ENCODE assay signal across 28 cellular contexts in the genomic region with DNA sequence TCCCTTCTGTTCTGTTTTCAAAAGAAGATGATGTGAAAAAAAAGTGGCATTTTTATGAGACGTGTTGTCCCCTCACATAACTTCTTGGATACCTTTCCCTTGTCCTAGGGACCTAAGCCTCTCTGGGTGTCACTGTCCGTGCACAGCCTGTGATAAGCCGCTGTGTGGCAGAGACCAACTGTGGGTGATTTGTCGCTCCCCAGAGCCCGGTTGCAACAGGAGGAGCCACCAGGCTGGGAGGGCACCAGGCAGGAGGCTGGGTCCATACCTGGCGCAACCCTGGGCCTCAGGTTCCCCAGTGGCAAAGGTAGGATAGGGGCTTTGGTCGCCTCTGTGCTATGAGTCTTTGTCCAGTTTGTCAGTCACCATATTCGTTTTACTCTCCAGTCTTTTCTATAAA.
"Had no signal": no experiment of that assay in that cellular context is flagged by ENCODE, and none has a peak within 500 bp of the region (broad histone marks: within the 10 kb centered on the region; RNA-seq: fewer than 3 reads in every experiment).

No MANE protein-coding gene starts in this region.

- H3K4me3 Mint-ChIP-seq: activated CD4-positive, alpha-beta memory T cell treated with anti-CD3 and anti-CD28 coated beads for 36 hours; activated CD4-positive, alpha-beta T cell treated with anti-CD3 and anti-CD28 coated beads, Interleukin-2, amount 10 ng/mL, durations not matched to agents 24 days and 14 days; activated naive CD4-positive, alpha-beta T cell treated with anti-CD3 and anti-CD28 coated beads, Interleukin-2, amount 50 U/mL, for 24 hours; activated naive CD8-positive, alpha-beta T cell treated with anti-CD3 and anti-CD28 coated beads, Interleukin-2, amount 50 U/mL, for 24 hours; activated T-cell treated with anti-CD3 and anti-CD28 coated beads, Interleukin-2, amount 50 U/mL, for 24 hours; activated T-helper 17 cell treated with anti-CD3 and anti-CD28 coated beads, Interleukin-2, amount 50 U/mL, for 72 hours; dendritic cell treated with granulocyte-macrophage colony-stimulating factor and Interleukin-4, amounts not matched to agents 40 ng/mL and 50 ng/mL, for 4 days; nephron; stimulated activated effector memory CD8-positive, alpha-beta T cell treated with anti-CD3 and anti-CD28 coated beads, Interleukin-12 subunit alpha, Interleukin-12 subunit beta, amount 100 ng/mL, for 72 hours; stimulated activated naive CD8-positive, alpha-beta T cell treated with anti-CD3 and anti-CD28 coated beads, Interleukin-15, Interleukin-2, amounts not matched to agents 100 ng/mL and 50 ng/mL, for 24 hours had no signal

- H3K9me3 ChIP-seq: breast epithelium, esophagus muscularis mucosa, heart right ventricle, left ventricle myocardium inferior, mucosa of descending colon, ovary, right lobe of liver had no signal

- H3K36me3 ChIP-seq: breast epithelium, esophagus muscularis mucosa, heart right ventricle, left ventricle myocardium inferior, ovary, right lobe of liver, WERI-Rb-1 had no signal

- H3K4me1 Mint-ChIP-seq: activated CD4-positive, alpha-beta T cell treated with anti-CD3 and anti-CD28 coated beads, Interleukin-2, amount 10 ng/mL, durations not matched to agents 24 days and 14 days; activated naive CD4-positive, alpha-beta T cell treated with anti-CD3 and anti-CD28 coated beads, Interleukin-2, amount 50 U/mL, for 24 hours; activated naive CD8-positive, alpha-beta T cell treated with anti-CD3 and anti-CD28 coated beads, Interleukin-2, amount 50 U/mL, for 24 hours; activated T-helper 17 cell treated with anti-CD3 and anti-CD28 coated beads, Interleukin-2, amount 50 U/mL, for 72 hours had no signal

- H3K27me3 ChIP-seq: breast epithelium, esophagus muscularis mucosa, foreskin keratinocyte, heart right ventricle, ovary, right lobe of liver had no signal

- H3K27ac ChIP-seq: breast epithelium, esophagus muscularis mucosa, foreskin keratinocyte, heart right ventricle, left ventricle myocardium inferior, ovary, right lobe of liver, skin epidermis, WERI-Rb-1 had no signal

- H3K36me3 Mint-ChIP-seq: activated CD4-positive, alpha-beta memory T cell treated with anti-CD3 and anti-CD28 coated beads for 36 hours; activated naive CD4-positive, alpha-beta T cell treated with anti-CD3 and anti-CD28 coated beads, Interleukin-2, amount 50 U/mL, for 24 hours; stimulated activated effector memory CD8-positive, alpha-beta T cell treated with anti-CD3 and anti-CD28 coated beads, Interleukin-12 subunit alpha, Interleukin-12 subunit beta, amount 100 ng/mL, for 72 hours had no signal

- H3K9me3 Mint-ChIP-seq: activated CD4-positive, alpha-beta memory T cell treated with anti-CD3 and anti-CD28 coated beads for 36 hours; activated CD4-positive, alpha-beta T cell treated with anti-CD3 and anti-CD28 coated beads, Interleukin-2, amount 10 ng/mL, durations not matched to agents 24 days and 14 days; activated naive CD4-positive, alpha-beta T cell treated with anti-CD3 and anti-CD28 coated beads, Interleukin-2, amount 50 U/mL, for 24 hours; activated naive CD8-positive, alpha-beta T cell treated with anti-CD3 and anti-CD28 coated beads, Interleukin-2, amount 50 U/mL, for 24 hours; activated T-cell treated with anti-CD3 and anti-CD28 coated beads, Interleukin-2, amount 50 U/mL, for 24 hours; activated T-helper 17 cell treated with anti-CD3 and anti-CD28 coated beads, Interleukin-2, amount 50 U/mL, for 72 hours; dendritic cell treated with granulocyte-macrophage colony-stimulating factor and Interleukin-4, amounts not matched to agents 40 ng/mL and 50 ng/mL, for 4 days; nephron; stimulated activated effector memory CD8-positive, alpha-beta T cell treated with anti-CD3 and anti-CD28 coated beads, Interleukin-12 subunit alpha, Interleukin-12 subunit beta, amount 100 ng/mL, for 72 hours; stimulated activated naive CD8-positive, alpha-beta T cell treated with anti-CD3 and anti-CD28 coated beads, Interleukin-15, Interleukin-2, amounts not matched to agents 100 ng/mL and 50 ng/mL, for 24 hours had no signal

- H3K4me1 ChIP-seq: breast epithelium, foreskin keratinocyte had no signal

- DNase-seq: activated CD4-positive, alpha-beta memory T cell treated with anti-CD3 and anti-CD28 coated beads for 36 hours; activated CD4-positive, alpha-beta T cell treated with anti-CD3 and anti-CD28 coated beads, Interleukin-2, amount 10 ng/mL, durations not matched to agents 24 days and 14 days; activated CD4-positive, CD25-positive, alpha-beta regulatory T cell treated with anti-CD3 and anti-CD28 coated beads, Interleukin-2, amount 50 U/mL, for 72 hours; activated CD8-positive, alpha-beta memory T cell treated with anti-CD3 and anti-CD28 coated beads, Interleukin-2, amount 50 U/mL, for 48 hours; activated gamma-delta T cell treated with Interleukin-2 at 50 U/mL for 16 hours; activated naive CD8-positive, alpha-beta T cell treated with anti-CD3 and anti-CD28 coated beads, Interleukin-2, amount 50 U/mL, for 24 hours; activated T-cell treated with anti-CD3 and anti-CD28 coated beads, Interleukin-2, amount 50 U/mL, for 24 hours; central memory CD4-positive, alpha-beta T cell; effector CD4-positive, alpha-beta T cell; heart right ventricle; left ventricle myocardium inferior; mucosa of descending colon; ovary; stimulated activated CD4-positive, alpha-beta T cell treated with anti-CD3 and anti-CD28 coated beads, Interleukin-4, amount 100 ng/mL, for 24 hours; WERI-Rb-1 had no signal

- H3K27me3 Mint-ChIP-seq: activated CD4-positive, alpha-beta T cell treated with anti-CD3 and anti-CD28 coated beads, Interleukin-2, amount 10 ng/mL, durations not matched to agents 24 days and 14 days; dendritic cell treated with granulocyte-macrophage colony-stimulating factor and Interleukin-4, amounts not matched to agents 40 ng/mL and 50 ng/mL, for 4 days; progenitor cell of endocrine pancreas had no signal

- H3K27ac Mint-ChIP-seq: activated CD4-positive, alpha-beta memory T cell treated with anti-CD3 and anti-CD28 coated beads for 36 hours; activated CD4-positive, alpha-beta T cell treated with anti-CD3 and anti-CD28 coated beads, Interleukin-2, amount 10 ng/mL, durations not matched to agents 24 days and 14 days; activated naive CD4-positive, alpha-beta T cell treated with anti-CD3 and anti-CD28 coated beads, Interleukin-2, amount 50 U/mL, for 24 hours; activated naive CD8-positive, alpha-beta T cell treated with anti-CD3 and anti-CD28 coated beads, Interleukin-2, amount 50 U/mL, for 24 hours; activated T-cell treated with anti-CD3 and anti-CD28 coated beads, Interleukin-2, amount 50 U/mL, for 24 hours; activated T-helper 17 cell treated with anti-CD3 and anti-CD28 coated beads, Interleukin-2, amount 50 U/mL, for 72 hours; dendritic cell treated with granulocyte-macrophage colony-stimulating factor and Interleukin-4, amounts not matched to agents 40 ng/mL and 50 ng/mL, for 4 days; nephron; progenitor cell of endocrine pancreas; stimulated activated effector memory CD8-positive, alpha-beta T cell treated with anti-CD3 and anti-CD28 coated beads, Interleukin-12 subunit alpha, Interleukin-12 subunit beta, amount 100 ng/mL, for 72 hours; stimulated activated naive CD8-positive, alpha-beta T cell treated with anti-CD3 and anti-CD28 coated beads, Interleukin-15, Interleukin-2, amounts not matched to agents 100 ng/mL and 50 ng/mL, for 24 hours had no signal

- ATAC-seq: activated naive CD8-positive, alpha-beta T cell treated with anti-CD3 and anti-CD28 coated beads, Interleukin-2, amount 50 U/mL, for 24 hours; activated T-helper 17 cell treated with anti-CD3 and anti-CD28 coated beads, Interleukin-2, amount 50 U/mL, for 72 hours; heart right ventricle; mucosa of descending colon; right lobe of liver; stimulated activated effector memory CD8-positive, alpha-beta T cell treated with anti-CD3 and anti-CD28 coated beads, Interleukin-12 subunit alpha, Interleukin-12 subunit beta, amount 100 ng/mL, for 72 hours had no signal

- H3K4me3 ChIP-seq: breast epithelium, esophagus muscularis mucosa, heart right ventricle, left ventricle myocardium inferior, lung, mucosa of descending colon, ovary, right lobe of liver, skin epidermis had no signal
